ENCODE assay signal across 8 cellular contexts in genomic region chr6:73571218-73572181, GRCh38. TPM values are rescaled to one million over a fixed set of nuclear protein-coding genes. Genes with fewer than 3 reads are reported as not detected.
DNase-seq lines count a peak whose midpoint lies in the region; ATAC-seq and TF ChIP-seq lines count a peak whose summit lies in the region.
"Not testable (repeated sequence)": the region's sequence is repeated elsewhere in the genome, so short reads cannot be mapped to it uniquely, and the experiment has no call there.

No MANE protein-coding gene starts in this region.

- H3K9ac ChIP-seq in mammary epithelial cell (ENCODE audit: insufficient read depth, low read length); trophoblast cell (ENCODE audit: low read length): not testable (repeated sequence)

- H2BK5ac ChIP-seq in trophoblast cell (ENCODE audit: low read depth, low read length, poor library complexity), result not testable (repeated sequence)

- H4K91ac ChIP-seq in trophoblast cell (ENCODE audit: low read depth, low read length), result not testable (repeated sequence)

- H3K18ac ChIP-seq in trophoblast cell (ENCODE audit: low read length), result not testable (repeated sequence)

- peak overlapping the region; percentile 48 to 59 for H3K4me3 Mint-ChIP-seq in CD14-positive monocyte
- not testable (repeated sequence) for H3K4me3 Mint-ChIP-seq in activated CD8-positive, alpha-beta T cell treated with anti-CD3 and anti-CD28 coated beads, Interleukin-2, amount 10 ng/mL, durations not matched to agents 7 days and 5 days

- H3K27me3 Mint-ChIP-seq in CD14-positive monocyte (ENCODE audit: low read depth in 3 of 3); activated CD8-positive, alpha-beta T cell treated with anti-CD3 and anti-CD28 coated beads, Interleukin-2, amount 10 ng/mL, durations not matched to agents 7 days and 5 days (ENCODE audit: low read depth): not testable (repeated sequence)

- not testable (repeated sequence) for H3K36me3 Mint-ChIP-seq in CD14-positive monocyte; activated CD8-positive, alpha-beta T cell treated with anti-CD3 and anti-CD28 coated beads, Interleukin-2, amount 10 ng/mL, durations not matched to agents 7 days and 5 days (ENCODE audit: low read depth)

- H3K27me3 ChIP-seq in mammary epithelial cell (ENCODE audit: insufficient read depth, low read length); heart right ventricle; trophoblast cell (ENCODE audit: insufficient read depth, low read length); upper lobe of right lung: not testable (repeated sequence)

- H4K12ac ChIP-seq in trophoblast cell (ENCODE audit: low read depth, low read length), result not testable (repeated sequence)

- not testable (repeated sequence) for H3K4me1 ChIP-seq in mammary epithelial cell (ENCODE audit: insufficient read depth, low read length); trophoblast cell (ENCODE audit: control insufficient read depth in 1 of 2, insufficient read depth in 2 of 2, low read length in 2 of 2); upper lobe of right lung
- peaks cover 0 to 17% (median 7%) of the 10 kb centered on the region in 9 donors for H3K4me1 ChIP-seq in heart right ventricle

- H3K36me3 ChIP-seq in mammary epithelial cell (ENCODE audit: insufficient read depth, low read length); heart right ventricle; trophoblast cell (ENCODE audit: control insufficient read depth in 1 of 2, insufficient read depth in 2 of 2, low read length in 2 of 2); upper lobe of right lung: not testable (repeated sequence)

- 98% methylated on average over 16 of the region's 19 CpGs for WGBS in mammary epithelial cell (ENCODE audit: low coverage, missing lambda C conversion rate)
- WGBS in heart right ventricle, 2 donors, result 65 to 70% methylated on average over 19 of the region's 19 CpGs
- no CpG with 5 or more reads among the region's 19 CpGs for WGBS in trophoblast cell (ENCODE audit: extremely low coverage, insufficient coverage, insufficient read length)

- not testable (repeated sequence) for H3K79me2 ChIP-seq in mammary epithelial cell (ENCODE audit: insufficient read depth, low read length); trophoblast cell (ENCODE audit: control insufficient read depth, insufficient read depth, low read length, poor library complexity)

- not testable (repeated sequence) for H3K4me3 ChIP-seq in mammary epithelial cell (replicated peaks in 1 of 3; ENCODE audit: insufficient read depth in 1 of 3, low read depth in 2 of 3, low read length in 3 of 3); heart right ventricle; trophoblast cell (ENCODE audit: low read depth, low read length); upper lobe of right lung

- H4K8ac ChIP-seq in trophoblast cell (ENCODE audit: low read depth, low read length), result not testable (repeated sequence)

- POLR2A ChIA-PET in activated CD8-positive, alpha-beta T cell treated with anti-CD3 and anti-CD28 coated beads, Interleukin-2, amount 10 ng/mL, durations not matched to agents 7 days and 5 days (lab: Charles Lee), result interaction anchor here (1.1 to 1.2 kb wide), 2 partner anchors 9 to 14 kb away, joined by 3 to 5 read pairs; no protein-coding TSS in a partner anchor

- in situ Hi-C loops in mammary epithelial cell (cut with MboI; ENCODE audit: low sequenced_read_pairs in 2 of 2), result not testable (repeated sequence)

- not testable (repeated sequence) for H2BK12ac ChIP-seq in trophoblast cell (ENCODE audit: low read length)

- peaks cover 0 to 11% (median 7%) of the 10 kb centered on the region in 7 donors for H3K9me3 Mint-ChIP-seq in CD14-positive monocyte
- H3K9me3 Mint-ChIP-seq in activated CD8-positive, alpha-beta T cell treated with anti-CD3 and anti-CD28 coated beads, Interleukin-2, amount 10 ng/mL, durations not matched to agents 7 days and 5 days (ENCODE audit: insufficient read depth), result not testable (repeated sequence)

- BruUV-seq in mammary epithelial cell (replicated peaks; lab: Mats Ljungman, UMichigan), result TSS peak; percentile 71

- peak overlapping the region in 3 of 7 donors; percentile 2 to 19 (median 8) for H3K27ac Mint-ChIP-seq in CD14-positive monocyte
- peak overlapping the region; percentile 62 for H3K27ac Mint-ChIP-seq in activated CD8-positive, alpha-beta T cell treated with anti-CD3 and anti-CD28 coated beads, Interleukin-2, amount 10 ng/mL, durations not matched to agents 7 days and 5 days

- not testable (repeated sequence) for H3K4ac ChIP-seq in trophoblast cell (ENCODE audit: low read depth, low read length)

- H3K14ac ChIP-seq in trophoblast cell (ENCODE audit: low read length), result not testable (repeated sequence)

- not testable (repeated sequence) for H2AK5ac ChIP-seq in trophoblast cell (ENCODE audit: low read length)

- H3K23ac ChIP-seq in trophoblast cell (ENCODE audit: low read length), result not testable (repeated sequence)

- not testable (repeated sequence) for H2AFZ ChIP-seq in mammary epithelial cell (ENCODE audit: low read depth, low read length); trophoblast cell (ENCODE audit: insufficient read depth, low read length, poor library complexity)

- TF ChIP-seq CTCF in CD14-positive monocyte (IDR thresholded peaks at IDR 0.05); mammary epithelial cell (conservative IDR thresholded peaks at IDR 0.05 in 1 of 2, IDR thresholded peaks at IDR 0.05 in 1 of 2; ENCODE audit: extremely low read depth in 1 of 2, insufficient read depth in 1 of 2, low read depth in 1 of 2, low read length in 2 of 2); heart right ventricle (IDR thresholded peaks at IDR 0.05); upper lobe of right lung (IDR thresholded peaks at IDR 0.05): not testable (repeated sequence)

- H3K79me1 ChIP-seq in trophoblast cell (ENCODE audit: low read length), result not testable (repeated sequence)

- H3K9me3 ChIP-seq in mammary epithelial cell (replicated peaks; ENCODE audit: insufficient read depth, low read length); heart right ventricle; trophoblast cell (ENCODE audit: insufficient read depth, low read depth, low read length); upper lobe of right lung: not testable (repeated sequence)

- dilution Hi-C loops in mammary epithelial cell (cut with HindIII; ENCODE audit: low sequenced_read_pairs), result not testable (repeated sequence)

- intact Hi-C loops in CD14-positive monocyte (cut with micrococcal nuclease); mammary epithelial cell (cut with micrococcal nuclease); heart right ventricle (cut with DNase I); upper lobe of right lung (cut with DNase I): not testable (repeated sequence)

- CTCF ChIA-PET in activated CD8-positive, alpha-beta T cell treated with anti-CD3 and anti-CD28 coated beads, Interleukin-2, amount 10 ng/mL, durations not matched to agents 7 days and 5 days (lab: Charles Lee), result interaction anchor here (0.5 to 1.2 kb wide), 3 partner anchors 8 to 18 kb away, joined by 3 read pairs; no protein-coding TSS in a partner anchor
- CTCF ChIA-PET in mammary epithelial cell (lab: Charles Lee; ENCODE audit: low non-redundant PET), result not testable (repeated sequence)

- not testable (repeated sequence) for DNase-seq in CD14-positive monocyte (ENCODE audit: low spot score); activated CD8-positive, alpha-beta T cell treated with anti-CD3 and anti-CD28 coated beads, Interleukin-2, amount 10 ng/mL, durations not matched to agents 7 days and 5 days; mammary epithelial cell; trophoblast cell; upper lobe of right lung
- peak; percentile 49 to 81 for DNase-seq in heart right ventricle
- DNase-seq in myocyte (ENCODE audit: low read depth), result peak; percentile 81

- H3K4me1 Mint-ChIP-seq in CD14-positive monocyte, result peaks cover 19% of the 10 kb centered on the region
- H3K4me1 Mint-ChIP-seq in activated CD8-positive, alpha-beta T cell treated with anti-CD3 and anti-CD28 coated beads, Interleukin-2, amount 10 ng/mL, durations not matched to agents 7 days and 5 days (ENCODE audit: low read depth), result not testable (repeated sequence)

- peak; percentile 45 for ATAC-seq in HG02885 (IDR thresholded peaks at IDR 0.05; ENCODE audit: poor library complexity, unreplicated experiment)
- ATAC-seq in activated CD8-positive, alpha-beta T cell treated with anti-CD3 and anti-CD28 coated beads, Interleukin-2, amount 10 ng/mL, durations not matched to agents 7 days and 5 days, result peak; percentile 23
- peak; percentile 87 to 99 (median 97) for ATAC-seq in heart right ventricle
- ATAC-seq in upper lobe of right lung, result peak; percentile 19

- not testable (repeated sequence) for H3K27ac ChIP-seq in mammary epithelial cell (ENCODE audit: insufficient read depth, low read depth, low read length); trophoblast cell (ENCODE audit: low read depth, low read length); upper lobe of right lung
- peak overlapping the region in 1 of 10 donors; percentile 23 for H3K27ac ChIP-seq in heart right ventricle

- H2BK120ac ChIP-seq in trophoblast cell (ENCODE audit: insufficient read depth, low read length, poor library complexity), result peak overlapping the region; percentile 8

- not testable (repeated sequence) for H4K20me1 ChIP-seq in mammary epithelial cell (ENCODE audit: insufficient read depth, low read length)

- not testable (repeated sequence) for H3K4me2 ChIP-seq in mammary epithelial cell (ENCODE audit: insufficient read depth, low read depth, low read length); trophoblast cell (ENCODE audit: low read length)

RNA-seq across cellular contexts. Expression of gene EEF1A1, which starts 50.7 kb away (rescaled TPM):
- polyA plus RNA-seq in CD14-positive monocyte, result 1,000 to 10,000 TPM; 5,292 to 5,586 TPM
- 1,000 to 10,000 TPM; 7,075 to 7,486 TPM for total RNA-seq in activated CD8-positive, alpha-beta T cell treated with anti-CD3 and anti-CD28 coated beads, Interleukin-2, amount 10 ng/mL, durations not matched to agents 7 days and 5 days
- over 10,000 TPM in 1 of 2 donors, 1,000 to 10,000 TPM in 1; 7,332 to 17,769 TPM for total RNA-seq in mammary epithelial cell
- polyA plus RNA-seq in mammary epithelial cell, result 9,911 TPM
- polyA minus RNA-seq in mammary epithelial cell, result 7,532 TPM
- 1,000 to 10,000 TPM in 9 of 10 donors, 100 to 1,000 TPM in 1; 988 to 2,538 (median 1,481) TPM for total RNA-seq in heart right ventricle
- polyA plus RNA-seq in heart right ventricle, result 1,000 to 10,000 TPM; 1,651 to 3,224 TPM
- 10,850 and 11,113 TPM in 2 replicates for total RNA-seq in myocyte
- 8,079 TPM for polyA plus RNA-seq in myocyte (2012)
- polyA plus RNA-seq in trophoblast cell (2013), result 10,280 and 10,757 TPM in 2 replicates
- total RNA-seq in upper lobe of right lung, result 9,028 TPM

Comparison
In these comparisons a context has a peak if more than half of its experiments do, and no peak if none do; other contexts are left out.
1. ATAC-seq: peak in every context shown above with its lines; median percentile 97 in heart right ventricle; 45 in HG02885; 23 in activated CD8-positive, alpha-beta T cell treated with anti-CD3 and anti-CD28 coated beads, Interleukin-2, amount 10 ng/mL, durations not matched to agents 7 days and 5 days; 19 in upper lobe of right lung.